ENCODE assay signal across 20 cellular contexts in the genomic region with DNA sequence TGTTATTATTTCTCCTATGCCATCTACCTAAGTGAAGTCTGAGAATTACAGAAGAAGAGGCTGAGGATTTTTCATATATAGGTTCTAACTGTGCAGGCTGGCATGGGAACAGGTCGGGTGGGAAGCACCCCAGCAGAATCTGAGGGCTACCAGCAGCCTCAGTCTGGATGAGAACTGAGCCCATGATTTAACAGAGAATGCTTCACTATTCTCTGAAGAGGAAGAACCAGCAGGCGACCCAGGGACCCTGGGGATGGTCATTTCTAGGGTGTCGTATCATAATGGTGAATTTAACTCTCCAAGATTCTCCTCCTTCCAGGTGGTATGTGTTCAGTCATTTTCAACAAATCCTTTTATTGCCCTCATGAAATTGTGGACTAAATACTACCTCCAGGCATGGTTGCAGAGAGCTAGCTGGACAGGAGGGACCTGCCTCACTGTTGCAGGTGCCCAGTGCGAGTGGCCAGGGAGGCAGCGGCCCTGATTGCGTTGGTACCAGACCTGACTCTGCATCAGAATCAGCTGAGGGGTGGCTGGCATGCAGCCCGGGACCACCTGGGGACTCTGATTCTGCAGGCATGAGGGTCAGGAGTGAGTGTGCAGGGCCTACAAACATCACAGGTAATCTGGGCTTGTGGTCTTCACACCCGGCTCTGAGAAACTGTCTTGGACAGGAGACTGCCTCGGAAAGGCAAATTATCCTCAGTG.
DNase-seq lines count a peak whose midpoint lies in the region; ATAC-seq and TF ChIP-seq lines count a peak whose summit lies in the region.
"Had no signal": no experiment of that assay in that cellular context is flagged by ENCODE, and none has a peak within 500 bp of the region (broad histone marks: within the 10 kb centered on the region; RNA-seq: fewer than 3 reads in every experiment).

No MANE protein-coding gene starts in this region.

- no peak for TF ChIP-seq RAD21 in IMR-90 (IDR thresholded peaks at IDR 0.05; ENCODE audit: low read length)

- H3K9ac ChIP-seq in IMR-90 (ENCODE audit: low read depth, low read length) (no peak overlapping the region), endodermal cell (ENCODE audit: extremely low read depth, low read length, poor library complexity, severe bottlenecking) (no peak overlapping the region)
- H3K9ac ChIP-seq: BLaER1 had no signal

- H3K4me1 Mint-ChIP-seq in endodermal cell, result peaks cover 8% of the 10 kb centered on the region
- H3K4me1 Mint-ChIP-seq: CD4-positive, CD25-positive, alpha-beta regulatory T cell had no signal

- no peak overlapping the region; the same call in 1 of the 2 replicates for H3K4ac ChIP-seq in IMR-90 (ENCODE audit: low read depth, low read length)

- H3K14ac ChIP-seq in IMR-90 (replicated peaks; ENCODE audit: low read depth, low read length), result no peak overlapping the region

- in situ Hi-C loops in IMR-90 (cut with MboI; ENCODE audit: low sequenced_read_pairs), result no loop called here

- no peak overlapping the region for H2BK15ac ChIP-seq in IMR-90 (ENCODE audit: low read depth, low read length)

- POLR2A ChIA-PET in IMR-90 (lab: Charles Lee; ENCODE audit: unreplicated experiment), result no interaction called here

- H3K9me3 ChIP-seq in IMR-90 (ENCODE audit: control insufficient read depth, insufficient read depth, low read length), result no peaks in the 10 kb centered on the region
- no peaks in the 10 kb centered on the region for H3K9me3 ChIP-seq in endodermal cell (ENCODE audit: control insufficient read depth, low read length)
- H3K9me3 ChIP-seq in osteoblast (ENCODE audit: low read depth, low read length), result no peaks in the 10 kb centered on the region

- no peak overlapping the region for H3K4me3 Mint-ChIP-seq in endodermal cell
- H3K4me3 Mint-ChIP-seq: CD4-positive, CD25-positive, alpha-beta regulatory T cell had no signal

- no peaks in the 10 kb centered on the region for H3K27me3 ChIP-seq in ACC112 (ENCODE audit: insufficient read depth, low read length)
- H3K27me3 ChIP-seq in IMR-90 (ENCODE audit: control insufficient read depth, insufficient read depth, low read length), result no peaks in the 10 kb centered on the region
- H3K27me3 ChIP-seq in endodermal cell (ENCODE audit: control insufficient read depth, insufficient read depth, low read length, poor library complexity, severe bottlenecking), result no peaks in the 10 kb centered on the region
- H3K27me3 ChIP-seq in osteoblast (ENCODE audit: insufficient read depth, low read length), result no peaks in the 10 kb centered on the region
- H3K27me3 ChIP-seq: BLaER1 had no signal

- no peak for TF ChIP-seq CTCF in IMR-90 (conservative IDR thresholded peaks at IDR 0.05; ENCODE audit: low read depth, low read length)
- TF ChIP-seq CTCF in endodermal cell (conservative IDR thresholded peaks at IDR 0.05), result no peak
- TF ChIP-seq CTCF in osteoblast (IDR thresholded peaks at IDR 0.05; ENCODE audit: extremely low read depth, low read depth, low read length), result no peak

- 0 out of 2 replicates have a peak overlapping the region, but pooled peaks have one; percentile 14 for H2BK20ac ChIP-seq in IMR-90 (ENCODE audit: low read depth, low read length)

- no peak overlapping the region for H2AK9ac ChIP-seq in IMR-90 (replicated peaks; ENCODE audit: low read depth, low read length, poor library complexity)

- H3K23ac ChIP-seq in IMR-90 (ENCODE audit: low read depth, low read length), result no peak overlapping the region

- 0 out of 2 replicates have a peak overlapping the region, but pooled peaks have one; percentile 8 for H2AK5ac ChIP-seq in IMR-90 (ENCODE audit: low read depth, low read length)

- H3K4me1 ChIP-seq in ACC112 (ENCODE audit: control insufficient read depth, insufficient read depth, low read length, unreplicated experiment) (peaks cover 32% of the 10 kb centered on the region), IMR-90 (ENCODE audit: control insufficient read depth, insufficient read depth, low read length) (peaks cover 5% of the 10 kb centered on the region), endodermal cell (ENCODE audit: control insufficient read depth, insufficient read depth, low read length) (no peaks in the 10 kb centered on the region), osteoblast (ENCODE audit: insufficient read depth, low read length) (peaks cover 17% of the 10 kb centered on the region)

- H3K27me3 Mint-ChIP-seq in endodermal cell (ENCODE audit: insufficient read depth), result peaks cover under 1% of the 10 kb centered on the region

- no peak for TF ChIP-seq POLR2A in IMR-90 (IDR thresholded peaks at IDR 0.05; ENCODE audit: low read depth, low read length)

- H3K27ac Mint-ChIP-seq in endodermal cell, result no peak overlapping the region
- H3K27ac Mint-ChIP-seq: CD4-positive, CD25-positive, alpha-beta regulatory T cell had no signal

- H3K79me1 ChIP-seq in IMR-90 (ENCODE audit: low read depth in 1 of 2, low read length in 2 of 2), result no peaks in the 10 kb centered on the region

- H3K56ac ChIP-seq in IMR-90 (ENCODE audit: extremely low read depth, insufficient read depth, low read length), result no peak overlapping the region

- H3K36me3 Mint-ChIP-seq in endodermal cell (ENCODE audit: low read depth), result no peaks in the 10 kb centered on the region
- H3K36me3 Mint-ChIP-seq: CD4-positive, CD25-positive, alpha-beta regulatory T cell had no signal

- H4K20me1 ChIP-seq in IMR-90 (ENCODE audit: insufficient read depth, low read length), result no peaks in the 10 kb centered on the region
- H4K20me1 ChIP-seq in osteoblast (ENCODE audit: insufficient read depth, low read length), result no peaks in the 10 kb centered on the region
- H4K20me1 ChIP-seq: BLaER1 had no signal

- H3K18ac ChIP-seq in IMR-90 (ENCODE audit: low read depth, low read length), result peak overlapping the region; percentile 56; the same call in 1 of the 2 replicates

- peak overlapping the region; percentile 60 for H2BK5ac ChIP-seq in IMR-90 (ENCODE audit: low read depth, low read length, poor library complexity, severe bottlenecking)

- ATAC-seq in IMR-90 (ENCODE audit: low read depth) (no peak), HG03460 (IDR thresholded peaks at IDR 0.05; ENCODE audit: unreplicated experiment) (no peak)
- ATAC-seq: HCT116 had no signal

- no peak overlapping the region for H2AFZ ChIP-seq in ACC112 (ENCODE audit: low read length, unreplicated experiment)
- H2AFZ ChIP-seq in IMR-90 (replicated peaks; ENCODE audit: low read length, poor library complexity), result no peak overlapping the region
- H2AFZ ChIP-seq in osteoblast (ENCODE audit: low read length), result no peak overlapping the region
- H2AFZ ChIP-seq: PC-9 had no signal

- H2BK120ac ChIP-seq in IMR-90 (ENCODE audit: low read depth, low read length), result peak overlapping the region; percentile 62; the same call in 1 of the 2 replicates

- H3K27ac ChIP-seq in ACC112 (ENCODE audit: low read depth, low read length), result peak overlapping the region; percentile 63
- H3K27ac ChIP-seq in IMR-90 (ENCODE audit: insufficient read depth, low read length), result peak overlapping the region; percentile 2; the same call in 1 of the 2 replicates
- no peak overlapping the region for H3K27ac ChIP-seq in endodermal cell (ENCODE audit: low read depth, low read length)
- H3K27ac ChIP-seq in osteoblast (ENCODE audit: low read depth, low read length), result peak overlapping the region; percentile 74
- H3K27ac ChIP-seq: BLaER1, PC-9 had no signal

- CTCF ChIA-PET in IMR-90 (lab: Yijun Ruan, JAX), result no interaction called here

- no peaks in the 10 kb centered on the region for H3K9me1 ChIP-seq in IMR-90 (ENCODE audit: insufficient read depth, low read length)

- H3K36me3 ChIP-seq in ACC112 (ENCODE audit: insufficient read depth, low read length) (no peaks in the 10 kb centered on the region), IMR-90 (ENCODE audit: control insufficient read depth, insufficient read depth, low read length) (no peaks in the 10 kb centered on the region), endodermal cell (ENCODE audit: control insufficient read depth, insufficient read depth, low read length) (no peaks in the 10 kb centered on the region), osteoblast (ENCODE audit: insufficient read depth, low read length) (no peaks in the 10 kb centered on the region)
- H3K36me3 ChIP-seq: BLaER1 had no signal

- no peaks in the 10 kb centered on the region for H3K9me3 Mint-ChIP-seq in endodermal cell

- dilution Hi-C loops in IMR-90 (cut with HindIII; ENCODE audit: low sequenced_read_pairs, unreplicated experiment), result no loop called here

- H3K4me3 ChIP-seq in ACC112 (ENCODE audit: low read depth, low read length), result no peak overlapping the region
- no peak overlapping the region for H3K4me3 ChIP-seq in IMR-90 (ENCODE audit: insufficient read depth, low read depth, low read length)
- no peak overlapping the region for H3K4me3 ChIP-seq in endodermal cell (ENCODE audit: low read length)
- H3K4me3 ChIP-seq in osteoblast (ENCODE audit: insufficient read depth, low read length), result no peak overlapping the region
- H3K4me3 ChIP-seq: BLaER1, PC-9 had no signal

- peak overlapping the region; percentile 50 for H4K91ac ChIP-seq in IMR-90 (ENCODE audit: insufficient read depth, low read depth, low read length)

- 0 out of 2 replicates have a peak overlapping the region, but pooled peaks have one; percentile 51 for H4K5ac ChIP-seq in IMR-90 (ENCODE audit: low read depth, low read length)

- BruUV-seq in IMR-90 (replicated peaks; lab: Mats Ljungman, UMichigan), result no TSS peak

- DNase-seq in IMR-90, result no peak
- peak; percentile 39 for DNase-seq in endodermal cell
- DNase-seq in osteoblast (ENCODE audit: insufficient read length, low spot score, missing footprints), result no peak
- DNase-seq in GM19238 (ENCODE audit: insufficient read length, low spot score), result no peak
- DNase-seq in NCI-H1417 treated with DMSO at 0.1 percent for 48 hours (lab: John Stamatoyannopoulos, UW), result no peak
- DNase-seq: CD4-positive, CD25-positive, alpha-beta regulatory T cell; DMS153; KG1; NCI-H1048; NCI-H1417; NCI-H2081; NCI-H2227 treated with DMSO at 0.1 percent for 48 hours; NCI-H526 treated with DMSO at 0.1 percent for 48 hours; PC-9; RPMI8226; SHP77 treated with DMSO at 0.1 percent for 48 hours had no signal

- H4K8ac ChIP-seq in IMR-90 (ENCODE audit: low read depth in 2 of 2, low read length in 2 of 2), result peak overlapping the region in 1 of 2 experiments; percentile 53; a peak in 1 of 4 replicates

- H3K79me2 ChIP-seq in ACC112 (ENCODE audit: control insufficient read depth, insufficient read depth, low read length, unreplicated experiment) (no peaks in the 10 kb centered on the region), osteoblast (ENCODE audit: insufficient read depth, low read length) (no peaks in the 10 kb centered on the region)

- intact Hi-C loops in IMR-90 (cut with micrococcal nuclease), result no loop called here

- WGBS in IMR-90 (ENCODE audit: extremely low coverage in 2 of 2, insufficient read length in 1 of 2), 2 experiments, result 90% methylated on average over 3 of the region's 9 CpGs; no CpG with 5 or more reads in 1 of the 2 experiments
- WGBS in endodermal cell (ENCODE audit: insufficient coverage in 1 of 2, insufficient read length in 1 of 2), 2 experiments, result 92 to 97% methylated on average over 9 of the region's 9 CpGs

- H3K4me2 ChIP-seq in IMR-90 (ENCODE audit: low read depth, low read length), result peak overlapping the region; percentile 37; the same call in 1 of the 2 replicates
- no peak overlapping the region for H3K4me2 ChIP-seq in osteoblast (ENCODE audit: insufficient read depth, low read length)
- H3K4me2 ChIP-seq: BLaER1, PC-9 had no signal

TF ChIP-seq in IMR-90, 13 proteins besides CTCF, POLR2A, EP300 and RAD21 (continues in another document):
- TF ChIP-seq MAFK (IDR thresholded peaks at IDR 0.05; ENCODE audit: low read depth, low read length), result no peak
